Comparison of ENCODE assay signal across 8 cellular contexts in genomic region chr13:26255717-26256277, GRCh38. TPM values are rescaled to one million over a fixed set of nuclear protein-coding genes. Genes with fewer than 3 reads are reported as not detected.
DNase-seq lines count a peak whose midpoint lies in the region; ATAC-seq and TF ChIP-seq lines count a peak whose summit lies in the region.

No MANE protein-coding gene starts in this region.

- H3K27ac Mint-ChIP-seq in MCF 10A (ENCODE audit: low read depth, unreplicated experiment) = peak overlapping the region; percentile 47
- no peak overlapping the region for H3K27ac Mint-ChIP-seq in natural killer cell

- TF ChIP-seq CTCF in MCF 10A (IDR thresholded peaks at IDR 0.05; ENCODE audit: unreplicated experiment) (peak; percentile 40), natural killer cell (IDR thresholded peaks at IDR 0.05) (peak; percentile 37)

- H3K4me1 Mint-ChIP-seq in MCF 10A (ENCODE audit: insufficient read depth, unreplicated experiment) = peaks cover 25% of the 10 kb centered on the region
- peaks cover 35 to 44% of the 10 kb centered on the region in 2 donors for H3K4me1 Mint-ChIP-seq in natural killer cell

- BruUV-seq in MCF 10A (replicated peaks; lab: Mats Ljungman, UMichigan) = TSS peak; percentile 47

- intact Hi-C loops in MCF 10A (cut with micrococcal nuclease) = loop anchor here (1.0 kb wide), 1 partner anchor 443 kb away; no protein-coding TSS in a partner anchor
- intact Hi-C loops in natural killer cell (cut with micrococcal nuclease) = no loop called here

- H3K36me3 Mint-ChIP-seq in MCF 10A (ENCODE audit: insufficient read depth, unreplicated experiment) (no peaks in the 10 kb centered on the region), natural killer cell (no peaks in the 10 kb centered on the region)

- DNase-seq in NCI-H2107 treated with DMSO at 0.1 percent for 48 hours (lab: John Stamatoyannopoulos, UW; ENCODE audit: unreplicated experiment) (peak; percentile 39), NCI-H2107 (lab: John Stamatoyannopoulos, UW) (no peak), MV-4-11 (lab: John Stamatoyannopoulos, UW) (peak; percentile 12), MCF 10A (ENCODE audit: unreplicated experiment) (peak; percentile 3), natural killer cell (no peak), GM19240 (ENCODE audit: insufficient read length, low spot score) (no peak), middle frontal gyrus (ENCODE audit: extremely low spot score, low spot score) (no peak)

- H3K27me3 Mint-ChIP-seq in MCF 10A (ENCODE audit: insufficient read depth, unreplicated experiment) (no peaks in the 10 kb centered on the region), natural killer cell (ENCODE audit: low read depth in 2 of 2) (no peaks in the 10 kb centered on the region)

- no peaks in the 10 kb centered on the region for H3K9me3 Mint-ChIP-seq in MCF 10A (ENCODE audit: unreplicated experiment)
- no peaks in the 10 kb centered on the region for H3K9me3 Mint-ChIP-seq in natural killer cell

- H3K4me3 Mint-ChIP-seq in MCF 10A (ENCODE audit: unreplicated experiment) (peak overlapping the region; percentile 80), natural killer cell (peak overlapping the region; percentile 87)

- CTCF ChIA-PET in MCF 10A (lab: Yijun Ruan, JAX) = interaction anchor here (0.5 to 1.4 kb wide), 5 partner anchors 9 to 233 kb away, joined by 3 to 4 read pairs (median 3); no protein-coding TSS in a partner anchor

- POLR2A ChIA-PET in MCF 10A (lab: Yijun Ruan, JAX) = interaction anchor here (0.7 to 4.6 kb wide), 10 partner anchors 10 to 1085 kb away, joined by 3 to 48 read pairs (median 3); partner anchors contain the start of gene RNF6

- ATAC-seq in natural killer cell = no peak
- ATAC-seq in GM21381 (IDR thresholded peaks at IDR 0.05; ENCODE audit: unreplicated experiment) = no peak

RNA-seq across cellular contexts. Expression of gene CDK8, which starts 1.9 kb away (rescaled TPM):
- 20.6 and 22.2 TPM in 2 replicates for total RNA-seq in MCF 10A (2022)
- total RNA-seq in natural killer cell = 10 to 100 TPM in 2 of 3 donors, 1 to 10 TPM in 1; 10.0 to 13.1 (median 10.9) TPM

RNA-seq across cellular contexts. Expression of gene RNF6, which starts 33.7 kb away (rescaled TPM):
- total RNA-seq in MCF 10A (2022) (81.9 and 86.7 TPM in 2 replicates), natural killer cell (10 to 100 TPM; 49.8 to 62.3 (median 52.6) TPM)

Comparison
In these comparisons a context has a peak if more than half of its experiments do, and no peak if none do; other contexts are left out.
1. DNase-seq: peak in NCI-H2107 treated with DMSO at 0.1 percent for 48 hours (single experiment), MV-4-11 (single experiment) and MCF 10A (single experiment); none in NCI-H2107 (single experiment), natural killer cell (single experiment), GM19240 (single experiment) and middle frontal gyrus (single experiment).